Comparison of ENCODE assay signal across 8 cellular contexts in genomic region chr3:39101022-39101689, GRCh38. TPM values are rescaled to one million over a fixed set of nuclear protein-coding genes. Genes with fewer than 3 reads are reported as not detected.
DNase-seq lines count a peak whose midpoint lies in the region; ATAC-seq and TF ChIP-seq lines count a peak whose summit lies in the region.

No MANE protein-coding gene starts in this region.

- H3K4me3 ChIP-seq in AG09309 (ENCODE audit: control insufficient read depth, low read depth, low read length) (no peak overlapping the region), breast epithelium (no peak overlapping the region), lower lobe of right lung (no peak overlapping the region), tibial nerve (no peak overlapping the region)

- TF ChIP-seq POLR2A in breast epithelium (IDR thresholded peaks at IDR 0.05) (no peak), tibial nerve (IDR thresholded peaks at IDR 0.05) (no peak)

- 83 to 88% methylated on average over 5 of the region's 5 CpGs for WGBS in tibial nerve, 2 donors

- peak overlapping the region in 1 of 2 donors; percentile 50 for H3K27ac ChIP-seq in breast epithelium
- no peak overlapping the region for H3K27ac ChIP-seq in lower lobe of right lung
- H3K27ac ChIP-seq in tibial nerve: no peak overlapping the region

- H3K36me3 ChIP-seq in breast epithelium: peaks cover 12% of the 10 kb centered on the region
- peaks cover 47% of the 10 kb centered on the region for H3K36me3 ChIP-seq in lower lobe of right lung
- H3K36me3 ChIP-seq in tibial nerve: peaks cover 0 to 60% (median 0%) of the 10 kb centered on the region in 3 donors

- no peak for TF ChIP-seq EP300 in tibial nerve (IDR thresholded peaks at IDR 0.05)

- no peaks in the 10 kb centered on the region for H3K27me3 ChIP-seq in breast epithelium
- H3K27me3 ChIP-seq in lower lobe of right lung (ENCODE audit: low read depth): no peaks in the 10 kb centered on the region
- H3K27me3 ChIP-seq in tibial nerve: no peaks in the 10 kb centered on the region

- ATAC-seq in GM18498 (IDR thresholded peaks at IDR 0.05; ENCODE audit: unreplicated experiment) (peak; percentile 72), HG03378 (IDR thresholded peaks at IDR 0.05; ENCODE audit: unreplicated experiment) (peak; percentile 61), lower lobe of right lung (peak; percentile 63 to 65)

- TF ChIP-seq CTCF in AG09309 (IDR thresholded peaks at IDR 0.05; ENCODE audit: control insufficient read depth, insufficient read depth, low read depth, low read length, missing control alignments) (peak; percentile 76), breast epithelium (IDR thresholded peaks at IDR 0.05) (peak in 2 of 3 donors; percentile 13 to 32), lower lobe of right lung (IDR thresholded peaks at IDR 0.05) (peak; percentile 59), tibial nerve (IDR thresholded peaks at IDR 0.05) (peak; percentile 32 to 54 (median 43))

- H3K4me1 ChIP-seq in breast epithelium (peaks cover 8 to 32% of the 10 kb centered on the region in 2 donors), lower lobe of right lung (peaks cover 36% of the 10 kb centered on the region), tibial nerve (peaks cover 0 to 62% (median 22%) of the 10 kb centered on the region in 4 donors)

- intact Hi-C loops in breast epithelium (cut with DNase I; ENCODE audit: low total_unique reads): loop anchor here (10.0 kb wide), 1 partner anchor 194 kb away; no protein-coding TSS in a partner anchor
- intact Hi-C loops in lower lobe of right lung (cut with DNase I): no loop called here

- no peaks in the 10 kb centered on the region for H3K9me3 ChIP-seq in breast epithelium
- no peaks in the 10 kb centered on the region for H3K9me3 ChIP-seq in lower lobe of right lung
- no peaks in the 10 kb centered on the region for H3K9me3 ChIP-seq in tibial nerve

- DNase-seq in AG09309 (ENCODE audit: low read depth) (no peak), SW480 (ENCODE audit: low spot score) (peak; percentile 46), breast epithelium (ENCODE audit: low spot score in 2 of 2) (no peak), lower lobe of right lung (no peak), tibial nerve (ENCODE audit: low spot score in 2 of 2) (no peak), DMS153 treated with DMSO at 0.1 percent for 48 hours (lab: John Stamatoyannopoulos, UW; ENCODE audit: unreplicated experiment) (no peak)

RNA-seq across cellular contexts. Expression of gene GORASP1, which starts 6.3 kb away (rescaled TPM):
- total RNA-seq in breast epithelium: 10 to 100 TPM; 58.2 to 98.8 (median 77.3) TPM
- total RNA-seq in lower lobe of right lung: 81.6 TPM
- total RNA-seq in tibial nerve: 10 to 100 TPM; 45.8 to 72.9 (median 61.9) TPM

RNA-seq across cellular contexts. Expression of gene TTC21A, which starts 6.3 kb away (rescaled TPM):
- total RNA-seq in breast epithelium (10 to 100 TPM in 2 of 3 donors, 1 to 10 TPM in 1; 5.9 to 16.1 (median 13.1) TPM), lower lobe of right lung (18.8 TPM), tibial nerve (10 to 100 TPM; 11.5 to 21.6 (median 12.8) TPM)

RNA-seq across cellular contexts. Expression of gene WDR48, which starts 49.3 kb away (rescaled TPM):
- 10 to 100 TPM; 32.8 to 48.9 (median 33.8) TPM for total RNA-seq in breast epithelium
- total RNA-seq in lower lobe of right lung: 44.2 TPM
- 10 to 100 TPM; 25.2 to 42.6 (median 36.5) TPM for total RNA-seq in tibial nerve

RNA-seq across cellular contexts. Expression of gene SCN11A, which starts 49.4 kb away (rescaled TPM):
- total RNA-seq in breast epithelium (under 1 TPM; 0.15 to 0.48 (median 0.33) TPM), lower lobe of right lung (0.27 TPM), tibial nerve (under 1 TPM; 0.21 to 0.98 (median 0.59) TPM)

RNA-seq across cellular contexts. Expression of gene CSRNP1, which starts 52.2 kb away (rescaled TPM):
- 100 to 1,000 TPM in 1 of 3 donors, 10 to 100 TPM in 2; 30.2 to 112 (median 59.0) TPM for total RNA-seq in breast epithelium
- total RNA-seq in lower lobe of right lung: 55.1 TPM
- total RNA-seq in tibial nerve: 10 to 100 TPM; 48.3 to 72.8 (median 66.0) TPM

Comparison
In these comparisons a context has a peak if more than half of its experiments do, and no peak if none do; other contexts are left out.
1. CTCF ChIP-seq: peak in every context shown above with its lines; median percentile 76 in AG09309; 59 in lower lobe of right lung; 43 in tibial nerve; 22 in breast epithelium.